ENCODE assay signal across 8 cellular contexts in the genomic region with DNA sequence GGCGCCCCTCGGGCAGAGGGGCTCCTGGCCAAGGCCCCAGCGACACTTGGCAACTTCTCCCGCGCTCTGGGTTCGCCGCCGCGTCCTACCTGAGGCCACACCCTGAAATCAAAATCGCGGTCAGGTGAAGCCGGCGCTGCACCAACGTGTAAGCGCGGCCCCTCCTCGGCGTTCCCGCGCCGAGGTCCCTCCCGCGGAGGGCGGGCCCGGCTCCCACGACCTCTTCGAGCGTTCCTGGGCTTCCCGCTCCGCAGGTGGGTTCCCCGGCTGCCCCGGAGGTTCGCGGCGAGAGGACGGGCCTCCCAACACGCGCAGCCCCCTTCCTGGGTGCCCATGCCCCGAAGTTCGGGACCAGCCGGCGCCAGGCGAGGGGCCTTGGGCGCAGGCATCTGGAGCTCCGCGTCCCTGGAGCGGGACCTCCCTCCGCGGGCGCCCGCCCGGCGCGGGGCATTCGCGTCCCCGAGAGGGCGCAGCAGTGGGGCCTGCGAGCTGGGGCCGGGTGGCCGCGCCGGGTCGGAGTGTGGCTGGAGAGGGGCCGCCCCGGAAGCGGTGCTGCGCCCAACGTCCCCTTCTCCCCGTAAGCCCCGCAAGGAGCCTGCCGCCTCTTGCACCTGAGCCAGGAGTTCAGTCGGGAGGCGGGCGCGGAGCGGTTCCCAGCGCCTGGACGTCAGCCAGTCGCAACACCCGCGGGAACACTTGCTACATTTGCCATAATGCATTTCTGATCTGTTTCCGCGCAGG. TPM values are rescaled to one million over a fixed set of nuclear protein-coding genes. Genes with fewer than 3 reads are reported as not detected.
DNase-seq lines count a peak whose midpoint lies in the region; ATAC-seq and TF ChIP-seq lines count a peak whose summit lies in the region.

No MANE protein-coding gene starts in this region.

- H3K27me3 Mint-ChIP-seq in activated T-helper 1 cell treated with anti-CD3 and anti-CD28 coated beads, Interleukin-12 subunit alpha, Interleukin-12 subunit beta, Interleukin-2, Interleukin-4 antibody, amounts not matched to agents 30 ng/mL and 10 ng/mL and 1 ng/mL, durations not matched to agents 14 hours and 24 hours and 36 hours (ENCODE audit: insufficient read depth), result peaks cover 35% of the 10 kb centered on the region

- intact Hi-C loops in activated T-helper 1 cell treated with anti-CD3 and anti-CD28 coated beads, Interleukin-12 subunit alpha, Interleukin-12 subunit beta, Interleukin-2, Interleukin-4 antibody, amounts not matched to agents 30 ng/mL and 10 ng/mL and 1 ng/mL, durations not matched to agents 14 hours and 24 hours and 36 hours (cut with micrococcal nuclease), result no loop called here
- intact Hi-C loops in sciatic nerve (cut with DNase I), result no loop called here

- H3K36me3 Mint-ChIP-seq in activated T-helper 1 cell treated with anti-CD3 and anti-CD28 coated beads, Interleukin-12 subunit alpha, Interleukin-12 subunit beta, Interleukin-2, Interleukin-4 antibody, amounts not matched to agents 30 ng/mL and 10 ng/mL and 1 ng/mL, durations not matched to agents 14 hours and 24 hours and 36 hours (ENCODE audit: low read depth), result no peaks in the 10 kb centered on the region

- no peak for DNase-seq in activated T-helper 1 cell treated with anti-CD3 and anti-CD28 coated beads, Interleukin-12 subunit alpha, Interleukin-12 subunit beta, Interleukin-2, Interleukin-4 antibody, amounts not matched to agents 30 ng/mL and 10 ng/mL and 1 ng/mL, durations not matched to agents 14 hours and 24 hours and 36 hours (ENCODE audit: low spot score)
- DNase-seq in right atrium auricular region (ENCODE audit: low spot score) (no peak), sciatic nerve (ENCODE audit: low spot score) (no peak)

- H3K27ac ChIP-seq in BLaER1, result no peak overlapping the region
- H3K27ac ChIP-seq in right atrium auricular region, result peak overlapping the region; percentile 67 to 72

- peak in 1 of 2 donors; percentile 30 for TF ChIP-seq CTCF in right atrium auricular region (IDR thresholded peaks at IDR 0.05)

- peaks cover 28% of the 10 kb centered on the region; the same call in 1 of the 2 replicates for H4K20me1 ChIP-seq in BLaER1

- H3K36me3 ChIP-seq in BLaER1 (no peaks in the 10 kb centered on the region), right atrium auricular region (no peaks in the 10 kb centered on the region)

- ATAC-seq in HG02798 (IDR thresholded peaks at IDR 0.05; ENCODE audit: poor library complexity, unreplicated experiment) (peak; percentile 38), sciatic nerve (peak; percentile 25), GM19351 (IDR thresholded peaks at IDR 0.05; ENCODE audit: unreplicated experiment) (no peak), GM18870 (IDR thresholded peaks at IDR 0.05; ENCODE audit: unreplicated experiment) (no peak), HG02938 (IDR thresholded peaks at IDR 0.05; ENCODE audit: unreplicated experiment) (no peak)

- no peak overlapping the region for H3K9ac ChIP-seq in BLaER1

- peaks cover 5% of the 10 kb centered on the region for H3K4me1 Mint-ChIP-seq in activated T-helper 1 cell treated with anti-CD3 and anti-CD28 coated beads, Interleukin-12 subunit alpha, Interleukin-12 subunit beta, Interleukin-2, Interleukin-4 antibody, amounts not matched to agents 30 ng/mL and 10 ng/mL and 1 ng/mL, durations not matched to agents 14 hours and 24 hours and 36 hours (ENCODE audit: low read depth)

- H3K27me3 ChIP-seq in BLaER1, result peaks cover 64% of the 10 kb centered on the region
- H3K27me3 ChIP-seq in right atrium auricular region, result no peaks in the 10 kb centered on the region

- peak overlapping the region; percentile 84 for H3K4me2 ChIP-seq in BLaER1

- H3K9me3 ChIP-seq in BLaER1 (no peaks in the 10 kb centered on the region), right atrium auricular region (no peaks in the 10 kb centered on the region)

- H3K4me1 ChIP-seq in BLaER1 (peaks cover 26% of the 10 kb centered on the region), right atrium auricular region (peaks cover 0 to 47% of the 10 kb centered on the region in 2 donors)

- H3K4me3 Mint-ChIP-seq in activated T-helper 1 cell treated with anti-CD3 and anti-CD28 coated beads, Interleukin-12 subunit alpha, Interleukin-12 subunit beta, Interleukin-2, Interleukin-4 antibody, amounts not matched to agents 30 ng/mL and 10 ng/mL and 1 ng/mL, durations not matched to agents 14 hours and 24 hours and 36 hours, result peak overlapping the region; percentile 77

- H3K27ac Mint-ChIP-seq in activated T-helper 1 cell treated with anti-CD3 and anti-CD28 coated beads, Interleukin-12 subunit alpha, Interleukin-12 subunit beta, Interleukin-2, Interleukin-4 antibody, amounts not matched to agents 30 ng/mL and 10 ng/mL and 1 ng/mL, durations not matched to agents 14 hours and 24 hours and 36 hours, result no peak overlapping the region

- H3K9me3 Mint-ChIP-seq in activated T-helper 1 cell treated with anti-CD3 and anti-CD28 coated beads, Interleukin-12 subunit alpha, Interleukin-12 subunit beta, Interleukin-2, Interleukin-4 antibody, amounts not matched to agents 30 ng/mL and 10 ng/mL and 1 ng/mL, durations not matched to agents 14 hours and 24 hours and 36 hours, result no peaks in the 10 kb centered on the region

- peak overlapping the region; percentile 62 for H3K4me3 ChIP-seq in BLaER1
- peak overlapping the region; percentile 45 to 67 for H3K4me3 ChIP-seq in right atrium auricular region

RNA-seq across cellular contexts. Expression of gene PAK6, which starts 13.7 kb away (rescaled TPM):
- 0.26 and 0.78 TPM in 2 replicates for total RNA-seq in activated T-helper 1 cell treated with anti-CD3 and anti-CD28 coated beads, Interleukin-12 subunit alpha, Interleukin-12 subunit beta, Interleukin-2, Interleukin-4 antibody, amounts not matched to agents 30 ng/mL and 10 ng/mL and 1 ng/mL, durations not matched to agents 14 hours and 24 hours and 36 hours
- total RNA-seq in right atrium auricular region (10 to 100 TPM; 15.3 to 32.5 TPM), sciatic nerve (0.31 TPM)

RNA-seq across cellular contexts. Expression of gene ANKRD63, which starts 30.3 kb away (rescaled TPM):
- total RNA-seq in activated T-helper 1 cell treated with anti-CD3 and anti-CD28 coated beads, Interleukin-12 subunit alpha, Interleukin-12 subunit beta, Interleukin-2, Interleukin-4 antibody, amounts not matched to agents 30 ng/mL and 10 ng/mL and 1 ng/mL, durations not matched to agents 14 hours and 24 hours and 36 hours, result not detected in 2 replicates
- total RNA-seq in right atrium auricular region (1 to 10 TPM in 1 of 2 donors, under 1 TPM in 1; 0.44 to 1.3 TPM), sciatic nerve (not detected)

RNA-seq across cellular contexts. Expression of gene PLCB2, which starts 55.1 kb away (rescaled TPM):
- total RNA-seq in activated T-helper 1 cell treated with anti-CD3 and anti-CD28 coated beads, Interleukin-12 subunit alpha, Interleukin-12 subunit beta, Interleukin-2, Interleukin-4 antibody, amounts not matched to agents 30 ng/mL and 10 ng/mL and 1 ng/mL, durations not matched to agents 14 hours and 24 hours and 36 hours, result 88.5 and 89.0 TPM in 2 replicates
- 1 to 10 TPM; 1.9 to 8.4 TPM for total RNA-seq in right atrium auricular region
- 43.4 TPM for total RNA-seq in sciatic nerve

Comparison
In these comparisons a context has a peak if more than half of its experiments do, and no peak if none do; other contexts are left out.
1. ATAC-seq: peak in HG02798 (single experiment) and sciatic nerve (single experiment); none in GM19351 (single experiment), GM18870 (single experiment) and HG02938 (single experiment).